1 cellular context compared by ENCODE assay signal in genomic region chr12:39277416-39277815, GRCh38.
TF ChIP-seq lines count a peak whose summit lies in the region.

No MANE protein-coding gene starts in this region.

TF ChIP-seq in HEK293, 187 proteins besides CTCF, POLR2A, EP300 and RAD21 (continued from another document):
- TF ChIP-seq ZSCAN18 (tag by site-specific recombination; IDR thresholded peaks at IDR 0.05) (0 out of 2 replicates have a peak, but pooled peaks have one; percentile 16), FEZF1 (tag by site-specific recombination; IDR thresholded peaks at IDR 0.05) (peak; percentile 54; the same call in 1 of the 2 replicates), ZNF843 (tag by site-specific recombination; IDR thresholded peaks at IDR 0.05) (peak; percentile 72; the same call in 1 of the 2 replicates), ZSCAN30 (tag by site-specific recombination; IDR thresholded peaks at IDR 0.05) (peak; percentile 24; the same call in 1 of the 2 replicates), PRDM6 (tag by site-specific recombination; IDR thresholded peaks at IDR 0.05) (peak; percentile 64; the same call in 1 of the 2 replicates), ZNF362 (tag by site-specific recombination; IDR thresholded peaks at IDR 0.05) (no peak), ZNF518A (tag by site-specific recombination; conservative IDR thresholded peaks at IDR 0.05; ENCODE audit: low read depth) (peak; percentile 59), ZNF398 (tag by site-specific recombination; IDR thresholded peaks at IDR 0.05) (0 out of 2 replicates have a peak, but pooled peaks have one; percentile 20), IKZF3 (tag by site-specific recombination; IDR thresholded peaks at IDR 0.05) (peak; percentile 37; the same call in 1 of the 2 replicates), BCL11B (tag by site-specific recombination; IDR thresholded peaks at IDR 0.05; ENCODE audit: low read depth) (0 out of 2 replicates have a peak, but pooled peaks have one; percentile 63), BCL6B (tag by site-specific recombination; IDR thresholded peaks at IDR 0.05) (peak; percentile 67; the same call in 1 of the 2 replicates), ATF2 (tag by site-specific recombination; IDR thresholded peaks at IDR 0.05; ENCODE audit: low read depth) (0 out of 2 replicates have a peak, but pooled peaks have one; percentile 23), AEBP2 (tag by site-specific recombination; IDR thresholded peaks at IDR 0.05; ENCODE audit: borderline replicate concordance) (no peak), ZNF560 (tag by site-specific recombination; IDR thresholded peaks at IDR 0.05; ENCODE audit: borderline replicate concordance) (no peak)
